In genomic region chr14:74685054-74685453, GRCh38 we compare ENCODE assay signal across 1 cellular context.
TF ChIP-seq lines count a peak whose summit lies in the region.

No MANE protein-coding gene starts in this region.

TF ChIP-seq in GM23338, 12 proteins besides CTCF, POLR2A, EP300 and RAD21 (continued from another document):
- TF ChIP-seq, protein P1, sequence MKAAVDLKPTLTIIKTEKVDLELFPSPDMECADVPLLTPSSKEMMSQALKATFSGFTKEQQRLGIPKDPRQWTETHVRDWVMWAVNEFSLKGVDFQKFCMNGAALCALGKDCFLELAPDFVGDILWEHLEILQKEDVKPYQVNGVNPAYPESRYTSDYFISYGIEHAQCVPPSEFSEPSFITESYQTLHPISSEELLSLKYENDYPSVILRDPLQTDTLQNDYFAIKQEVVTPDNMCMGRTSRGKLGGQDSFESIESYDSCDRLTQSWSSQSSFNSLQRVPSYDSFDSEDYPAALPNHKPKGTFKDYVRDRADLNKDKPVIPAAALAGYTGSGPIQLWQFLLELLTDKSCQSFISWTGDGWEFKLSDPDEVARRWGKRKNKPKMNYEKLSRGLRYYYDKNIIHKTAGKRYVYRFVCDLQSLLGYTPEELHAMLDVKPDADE (IDR thresholded peaks at IDR 0.05), result no peak
- TF ChIP-seq, protein P2, sequence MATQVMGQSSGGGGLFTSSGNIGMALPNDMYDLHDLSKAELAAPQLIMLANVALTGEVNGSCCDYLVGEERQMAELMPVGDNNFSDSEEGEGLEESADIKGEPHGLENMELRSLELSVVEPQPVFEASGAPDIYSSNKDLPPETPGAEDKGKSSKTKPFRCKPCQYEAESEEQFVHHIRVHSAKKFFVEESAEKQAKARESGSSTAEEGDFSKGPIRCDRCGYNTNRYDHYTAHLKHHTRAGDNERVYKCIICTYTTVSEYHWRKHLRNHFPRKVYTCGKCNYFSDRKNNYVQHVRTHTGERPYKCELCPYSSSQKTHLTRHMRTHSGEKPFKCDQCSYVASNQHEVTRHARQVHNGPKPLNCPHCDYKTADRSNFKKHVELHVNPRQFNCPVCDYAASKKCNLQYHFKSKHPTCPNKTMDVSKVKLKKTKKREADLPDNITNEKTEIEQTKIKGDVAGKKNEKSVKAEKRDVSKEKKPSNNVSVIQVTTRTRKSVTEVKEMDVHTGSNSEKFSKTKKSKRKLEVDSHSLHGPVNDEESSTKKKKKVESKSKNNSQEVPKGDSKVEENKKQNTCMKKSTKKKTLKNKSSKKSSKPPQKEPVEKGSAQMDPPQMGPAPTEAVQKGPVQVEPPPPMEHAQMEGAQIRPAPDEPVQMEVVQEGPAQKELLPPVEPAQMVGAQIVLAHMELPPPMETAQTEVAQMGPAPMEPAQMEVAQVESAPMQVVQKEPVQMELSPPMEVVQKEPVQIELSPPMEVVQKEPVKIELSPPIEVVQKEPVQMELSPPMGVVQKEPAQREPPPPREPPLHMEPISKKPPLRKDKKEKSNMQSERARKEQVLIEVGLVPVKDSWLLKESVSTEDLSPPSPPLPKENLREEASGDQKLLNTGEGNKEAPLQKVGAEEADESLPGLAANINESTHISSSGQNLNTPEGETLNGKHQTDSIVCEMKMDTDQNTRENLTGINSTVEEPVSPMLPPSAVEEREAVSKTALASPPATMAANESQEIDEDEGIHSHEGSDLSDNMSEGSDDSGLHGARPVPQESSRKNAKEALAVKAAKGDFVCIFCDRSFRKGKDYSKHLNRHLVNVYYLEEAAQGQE (IDR thresholded peaks at IDR 0.05; ENCODE audit: unreplicated experiment), result no peak
- TF ChIP-seq, protein P3, sequence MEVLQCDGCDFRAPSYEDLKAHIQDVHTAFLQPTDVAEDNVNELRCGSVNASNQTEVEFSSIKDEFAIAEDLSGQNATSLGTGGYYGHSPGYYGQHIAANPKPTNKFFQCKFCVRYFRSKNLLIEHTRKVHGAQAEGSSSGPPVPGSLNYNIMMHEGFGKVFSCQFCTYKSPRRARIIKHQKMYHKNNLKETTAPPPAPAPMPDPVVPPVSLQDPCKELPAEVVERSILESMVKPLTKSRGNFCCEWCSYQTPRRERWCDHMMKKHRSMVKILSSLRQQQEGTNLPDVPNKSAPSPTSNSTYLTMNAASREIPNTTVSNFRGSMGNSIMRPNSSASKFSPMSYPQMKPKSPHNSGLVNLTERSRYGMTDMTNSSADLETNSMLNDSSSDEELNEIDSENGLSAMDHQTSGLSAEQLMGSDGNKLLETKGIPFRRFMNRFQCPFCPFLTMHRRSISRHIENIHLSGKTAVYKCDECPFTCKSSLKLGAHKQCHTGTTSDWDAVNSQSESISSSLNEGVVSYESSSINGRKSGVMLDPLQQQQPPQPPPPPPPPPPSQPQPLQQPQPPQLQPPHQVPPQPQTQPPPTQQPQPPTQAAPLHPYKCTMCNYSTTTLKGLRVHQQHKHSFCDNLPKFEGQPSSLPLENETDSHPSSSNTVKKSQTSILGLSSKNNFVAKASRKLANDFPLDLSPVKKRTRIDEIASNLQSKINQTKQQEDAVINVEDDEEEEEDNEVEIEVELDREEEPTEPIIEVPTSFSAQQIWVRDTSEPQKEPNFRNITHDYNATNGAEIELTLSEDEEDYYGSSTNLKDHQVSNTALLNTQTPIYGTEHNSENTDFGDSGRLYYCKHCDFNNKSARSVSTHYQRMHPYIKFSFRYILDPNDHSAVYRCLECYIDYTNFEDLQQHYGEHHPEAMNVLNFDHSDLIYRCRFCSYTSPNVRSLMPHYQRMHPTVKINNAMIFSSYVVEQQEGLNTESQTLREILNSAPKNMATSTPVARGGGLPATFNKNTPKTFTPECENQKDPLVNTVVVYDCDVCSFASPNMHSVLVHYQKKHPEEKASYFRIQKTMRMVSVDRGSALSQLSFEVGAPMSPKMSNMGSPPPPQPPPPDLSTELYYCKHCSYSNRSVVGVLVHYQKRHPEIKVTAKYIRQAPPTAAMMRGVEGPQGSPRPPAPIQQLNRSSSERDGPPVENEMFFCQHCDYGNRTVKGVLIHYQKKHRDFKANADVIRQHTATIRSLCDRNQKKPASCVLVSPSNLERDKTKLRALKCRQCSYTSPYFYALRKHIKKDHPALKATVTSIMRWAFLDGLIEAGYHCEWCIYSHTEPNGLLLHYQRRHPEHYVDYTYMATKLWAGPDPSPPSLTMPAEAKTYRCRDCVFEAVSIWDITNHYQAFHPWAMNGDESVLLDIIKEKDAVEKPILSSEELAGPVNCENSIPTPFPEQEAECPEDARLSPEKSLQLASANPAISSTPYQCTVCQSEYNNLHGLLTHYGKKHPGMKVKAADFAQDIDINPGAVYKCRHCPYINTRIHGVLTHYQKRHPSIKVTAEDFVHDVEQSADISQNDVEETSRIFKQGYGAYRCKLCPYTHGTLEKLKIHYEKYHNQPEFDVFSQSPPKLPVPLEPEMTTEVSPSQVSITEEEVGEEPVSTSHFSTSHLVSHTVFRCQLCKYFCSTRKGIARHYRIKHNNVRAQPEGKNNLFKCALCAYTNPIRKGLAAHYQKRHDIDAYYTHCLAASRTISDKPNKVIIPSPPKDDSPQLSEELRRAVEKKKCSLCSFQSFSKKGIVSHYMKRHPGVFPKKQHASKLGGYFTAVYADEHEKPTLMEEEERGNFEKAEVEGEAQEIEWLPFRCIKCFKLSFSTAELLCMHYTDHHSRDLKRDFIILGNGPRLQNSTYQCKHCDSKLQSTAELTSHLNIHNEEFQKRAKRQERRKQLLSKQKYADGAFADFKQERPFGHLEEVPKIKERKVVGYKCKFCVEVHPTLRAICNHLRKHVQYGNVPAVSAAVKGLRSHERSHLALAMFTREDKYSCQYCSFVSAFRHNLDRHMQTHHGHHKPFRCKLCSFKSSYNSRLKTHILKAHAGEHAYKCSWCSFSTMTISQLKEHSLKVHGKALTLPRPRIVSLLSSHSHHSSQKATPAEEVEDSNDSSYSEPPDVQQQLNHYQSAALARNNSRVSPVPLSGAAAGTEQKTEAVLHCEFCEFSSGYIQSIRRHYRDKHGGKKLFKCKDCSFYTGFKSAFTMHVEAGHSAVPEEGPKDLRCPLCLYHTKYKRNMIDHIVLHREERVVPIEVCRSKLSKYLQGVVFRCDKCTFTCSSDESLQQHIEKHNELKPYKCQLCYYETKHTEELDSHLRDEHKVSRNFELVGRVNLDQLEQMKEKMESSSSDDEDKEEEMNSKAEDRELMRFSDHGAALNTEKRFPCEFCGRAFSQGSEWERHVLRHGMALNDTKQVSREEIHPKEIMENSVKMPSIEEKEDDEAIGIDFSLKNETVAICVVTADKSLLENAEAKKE (CRISPR knock-in tag; IDR thresholded peaks at IDR 0.05), result no peak
- TF ChIP-seq NANOG (IDR thresholded peaks at IDR 0.05; ENCODE audit: borderline replicate concordance), result no peak
